Comparison of ENCODE assay signal across 1 cellular context in genomic region chr15:53522878-53523455, GRCh38.
TF ChIP-seq lines count a peak whose summit lies in the region.

No MANE protein-coding gene starts in this region.

TF ChIP-seq in WTC11, 78 proteins besides CTCF, POLR2A, EP300 and RAD21 (continued from another document):
- TF ChIP-seq ZNF512 (CRISPR knock-in tag; IDR thresholded peaks at IDR 0.05; ENCODE audit: borderline replicate concordance), result no peak
- TF ChIP-seq ZNF416 (CRISPR knock-in tag; IDR thresholded peaks at IDR 0.05), result no peak
- TF ChIP-seq ZNF425 (CRISPR knock-in tag; conservative IDR thresholded peaks at IDR 0.05), result no peak
